ENCODE assay signal across 8 cellular contexts in genomic region chr19:52453324-52454094, GRCh38. TPM values are rescaled to one million over a fixed set of nuclear protein-coding genes. Genes with fewer than 3 reads are reported as not detected.
DNase-seq lines count a peak whose midpoint lies in the region; ATAC-seq and TF ChIP-seq lines count a peak whose summit lies in the region.

Gene ZNF578, plus strand, starts transcription at chr19:52453553. Its CDS starts 48,293 bp downstream, at chr19:52501846.

- peak; percentile 60 for DNase-seq in CD1c-positive myeloid dendritic cell (ENCODE audit: extremely low spot score)
- peak; percentile 73 to 80 for DNase-seq in NCI-H524 (lab: John Stamatoyannopoulos, UW)
- peak; percentile 6 for DNase-seq in activated T-helper 1 cell treated with anti-CD3 and anti-CD28 coated beads, Interleukin-12 subunit alpha, Interleukin-12 subunit beta, Interleukin-2, Interleukin-4 antibody, amounts not matched to agents 30 ng/mL and 10 ng/mL and 1 ng/mL, durations not matched to agents 14 hours and 24 hours and 36 hours (ENCODE audit: low spot score)
- DNase-seq in fibroblast of mammary gland (ENCODE audit: low read depth), result peak; percentile 86
- peak; percentile 85 for DNase-seq in natural killer cell treated with Interleukin-12 subunit alpha and Interleukin-12 subunit beta and Interleukin-15 and Interleukin-18, amount 100 ng/mL, for 72 hours (ENCODE audit: low spot score)
- peak; percentile 22 to 69 (median 51) for DNase-seq in stimulated activated naive CD4-positive, alpha-beta T cell (lab: John Stamatoyannopoulos, UW)

- intact Hi-C loops in activated T-helper 1 cell treated with anti-CD3 and anti-CD28 coated beads, Interleukin-12 subunit alpha, Interleukin-12 subunit beta, Interleukin-2, Interleukin-4 antibody, amounts not matched to agents 30 ng/mL and 10 ng/mL and 1 ng/mL, durations not matched to agents 14 hours and 24 hours and 36 hours (cut with micrococcal nuclease), result no loop called here

- H3K4me1 Mint-ChIP-seq in activated T-helper 1 cell treated with anti-CD3 and anti-CD28 coated beads, Interleukin-12 subunit alpha, Interleukin-12 subunit beta, Interleukin-2, Interleukin-4 antibody, amounts not matched to agents 30 ng/mL and 10 ng/mL and 1 ng/mL, durations not matched to agents 14 hours and 24 hours and 36 hours (ENCODE audit: low read depth), result no peaks in the 10 kb centered on the region
- peaks cover 5 to 19% of the 10 kb centered on the region in 2 donors for H3K4me1 Mint-ChIP-seq in natural killer cell treated with Interleukin-12 subunit alpha and Interleukin-12 subunit beta and Interleukin-15 and Interleukin-18, amount 100 ng/mL, for 72 hours (ENCODE audit: low read depth in 2 of 2)

- H3K27ac Mint-ChIP-seq in activated T-helper 1 cell treated with anti-CD3 and anti-CD28 coated beads, Interleukin-12 subunit alpha, Interleukin-12 subunit beta, Interleukin-2, Interleukin-4 antibody, amounts not matched to agents 30 ng/mL and 10 ng/mL and 1 ng/mL, durations not matched to agents 14 hours and 24 hours and 36 hours, result no peak within 1 kb of the TSS
- peak within 1 kb of the TSS; percentile 67 to 83 for H3K27ac Mint-ChIP-seq in natural killer cell treated with Interleukin-12 subunit alpha and Interleukin-12 subunit beta and Interleukin-15 and Interleukin-18, amount 100 ng/mL, for 72 hours

- peak; percentile 86 to 94 for ATAC-seq in natural killer cell treated with Interleukin-12 subunit alpha and Interleukin-12 subunit beta and Interleukin-15 and Interleukin-18, amount 100 ng/mL, for 72 hours
- ATAC-seq in HG02798 (IDR thresholded peaks at IDR 0.05; ENCODE audit: poor library complexity, unreplicated experiment) (no peak), GM21529 (IDR thresholded peaks at IDR 0.05; ENCODE audit: unreplicated experiment) (no peak)

- peaks cover 7% of the 10 kb centered on the region for H3K36me3 Mint-ChIP-seq in activated T-helper 1 cell treated with anti-CD3 and anti-CD28 coated beads, Interleukin-12 subunit alpha, Interleukin-12 subunit beta, Interleukin-2, Interleukin-4 antibody, amounts not matched to agents 30 ng/mL and 10 ng/mL and 1 ng/mL, durations not matched to agents 14 hours and 24 hours and 36 hours (ENCODE audit: low read depth)
- peaks cover 76% of the 10 kb centered on the region for H3K36me3 Mint-ChIP-seq in natural killer cell treated with Interleukin-12 subunit alpha and Interleukin-12 subunit beta and Interleukin-15 and Interleukin-18, amount 100 ng/mL, for 72 hours

- peaks cover 72% of the 10 kb centered on the region for H3K9me3 Mint-ChIP-seq in activated T-helper 1 cell treated with anti-CD3 and anti-CD28 coated beads, Interleukin-12 subunit alpha, Interleukin-12 subunit beta, Interleukin-2, Interleukin-4 antibody, amounts not matched to agents 30 ng/mL and 10 ng/mL and 1 ng/mL, durations not matched to agents 14 hours and 24 hours and 36 hours
- H3K9me3 Mint-ChIP-seq in natural killer cell treated with Interleukin-12 subunit alpha and Interleukin-12 subunit beta and Interleukin-15 and Interleukin-18, amount 100 ng/mL, for 72 hours, result peaks cover 38% of the 10 kb centered on the region

- H3K4me3 Mint-ChIP-seq in activated T-helper 1 cell treated with anti-CD3 and anti-CD28 coated beads, Interleukin-12 subunit alpha, Interleukin-12 subunit beta, Interleukin-2, Interleukin-4 antibody, amounts not matched to agents 30 ng/mL and 10 ng/mL and 1 ng/mL, durations not matched to agents 14 hours and 24 hours and 36 hours, result peak within 1 kb of the TSS; percentile 58
- peak within 1 kb of the TSS; percentile 89 for H3K4me3 Mint-ChIP-seq in natural killer cell treated with Interleukin-12 subunit alpha and Interleukin-12 subunit beta and Interleukin-15 and Interleukin-18, amount 100 ng/mL, for 72 hours

- no peaks in the 10 kb centered on the region for H3K27me3 Mint-ChIP-seq in activated T-helper 1 cell treated with anti-CD3 and anti-CD28 coated beads, Interleukin-12 subunit alpha, Interleukin-12 subunit beta, Interleukin-2, Interleukin-4 antibody, amounts not matched to agents 30 ng/mL and 10 ng/mL and 1 ng/mL, durations not matched to agents 14 hours and 24 hours and 36 hours (ENCODE audit: insufficient read depth)
- H3K27me3 Mint-ChIP-seq in natural killer cell treated with Interleukin-12 subunit alpha and Interleukin-12 subunit beta and Interleukin-15 and Interleukin-18, amount 100 ng/mL, for 72 hours, result peaks cover 10 to 11% of the 10 kb centered on the region in 2 donors

- peak within 1 kb of the TSS; percentile 74 for H3K4me3 ChIP-seq in fibroblast of mammary gland (ENCODE audit: control insufficient read depth, low read depth, low read length)

- no peak for TF ChIP-seq CTCF in fibroblast of mammary gland (conservative IDR thresholded peaks at IDR 0.05; ENCODE audit: control insufficient read depth, insufficient read depth, low read depth, low read length)

RNA-seq across cellular contexts. Expression of gene ZNF578, which starts in this region (rescaled TPM):
- 0.05 and 0.07 TPM in 2 replicates for total RNA-seq in activated T-helper 1 cell treated with anti-CD3 and anti-CD28 coated beads, Interleukin-12 subunit alpha, Interleukin-12 subunit beta, Interleukin-2, Interleukin-4 antibody, amounts not matched to agents 30 ng/mL and 10 ng/mL and 1 ng/mL, durations not matched to agents 14 hours and 24 hours and 36 hours
- 1 to 10 TPM in 1 of 2 donors, under 1 TPM in 1; 1.00 to 1.1 TPM for total RNA-seq in natural killer cell treated with Interleukin-12 subunit alpha and Interleukin-12 subunit beta and Interleukin-15 and Interleukin-18, amount 100 ng/mL, for 72 hours

Comparison
In these comparisons a context has a peak if more than half of its experiments do, and no peak if none do; other contexts are left out.
1. Peak in DNase-seq in activated T-helper 1 cell treated with anti-CD3 and anti-CD28 coated beads, Interleukin-12 subunit alpha, Interleukin-12 subunit beta, Interleukin-2, Interleukin-4 antibody, amounts not matched to agents 30 ng/mL and 10 ng/mL and 1 ng/mL, durations not matched to agents 14 hours and 24 hours and 36 hours; RNA of the gene not detected or under 1 TPM.
2. DNase-seq: peak in every context shown above with its lines; median percentile 86 in fibroblast of mammary gland; 85 in natural killer cell treated with Interleukin-12 subunit alpha and Interleukin-12 subunit beta and Interleukin-15 and Interleukin-18, amount 100 ng/mL, for 72 hours; 76 in NCI-H524; 60 in CD1c-positive myeloid dendritic cell; 51 in stimulated activated naive CD4-positive, alpha-beta T cell; 6 in activated T-helper 1 cell treated with anti-CD3 and anti-CD28 coated beads, Interleukin-12 subunit alpha, Interleukin-12 subunit beta, Interleukin-2, Interleukin-4 antibody, amounts not matched to agents 30 ng/mL and 10 ng/mL and 1 ng/mL, durations not matched to agents 14 hours and 24 hours and 36 hours.
3. ATAC-seq: peak in natural killer cell treated with Interleukin-12 subunit alpha and Interleukin-12 subunit beta and Interleukin-15 and Interleukin-18, amount 100 ng/mL, for 72 hours (2 of 2); none in HG02798 (single experiment) and GM21529 (single experiment).